Comparison of ENCODE assay signal across 20 cellular contexts in the genomic region with DNA sequence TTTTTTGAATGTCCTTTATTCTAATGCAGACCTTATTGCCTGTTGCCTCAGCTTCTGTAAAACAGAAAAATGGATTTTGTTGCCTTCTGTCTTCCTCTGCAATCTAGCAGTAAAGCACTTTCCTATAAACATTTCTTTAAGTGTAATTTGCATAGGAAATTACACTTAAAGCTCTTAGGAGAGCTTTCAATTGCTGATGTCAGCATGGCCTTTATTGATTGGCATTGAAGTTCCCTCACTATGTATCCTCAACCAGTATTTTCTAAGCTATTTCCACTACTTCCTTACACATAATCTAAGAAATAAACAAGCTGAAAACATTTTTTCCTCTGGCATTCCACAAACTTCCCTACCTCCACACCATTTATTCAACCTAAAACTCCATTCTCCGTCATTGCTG. TPM values are rescaled to one million over a fixed set of nuclear protein-coding genes. Genes with fewer than 3 reads are reported as not detected.
"Had no signal": no experiment of that assay in that cellular context is flagged by ENCODE, and none has a peak within 500 bp of the region (broad histone marks: within the 10 kb centered on the region; RNA-seq: fewer than 3 reads in every experiment).

No MANE protein-coding gene starts in this region.

- ATAC-seq: activated CD8-positive, alpha-beta memory T cell treated with anti-CD3 and anti-CD28 coated beads, Interleukin-2, amount 10 ng/mL, durations not matched to agents 7 days and 5 days; activated naive CD8-positive, alpha-beta T cell treated with anti-CD3 and anti-CD28 coated beads, Interleukin-2, amount 50 U/mL, for 24 hours; activated T-helper 17 cell treated with anti-CD3 and anti-CD28 coated beads, Interleukin-2, amount 50 U/mL, for 72 hours had no signal

- DNase-seq: activated CD4-positive, alpha-beta memory T cell treated with anti-CD3 and anti-CD28 coated beads, Interleukin-2, amount 10 ng/mL, durations not matched to agents 7 days and 5 days; activated CD4-positive, alpha-beta T cell treated with anti-CD3 and anti-CD28 coated beads for 48 hours; activated CD4-positive, CD25-positive, alpha-beta regulatory T cell; activated CD8-positive, alpha-beta memory T cell treated with anti-CD3 and anti-CD28 coated beads, Interleukin-2, amount 10 ng/mL, durations not matched to agents 7 days and 5 days; activated naive CD4-positive, alpha-beta T cell treated with anti-CD3 and anti-CD28 coated beads for 36 hours; activated naive CD8-positive, alpha-beta T cell treated with anti-CD3 and anti-CD28 coated beads, Interleukin-2, amount 50 U/mL, for 24 hours; activated T-cell treated with anti-CD3 and anti-CD28 coated beads, Interleukin-2, amount 50 U/mL, for 1 hour; anterior cingulate cortex; central memory CD4-positive, alpha-beta T cell; erythroblast; midbrain; nephron progenitor cell; occipital lobe; stimulated activated CD4-positive, alpha-beta T cell treated with anti-CD3 and anti-CD28 coated beads, Interleukin-2, amount 100 ng/mL, for 24 hours; stimulated activated naive CD4-positive, alpha-beta T cell treated with Interleukin-2 at 50 U/mL for 16 hours; thyroid gland; uterus had no signal

- H3K9me3 ChIP-seq: thyroid gland, uterus had no signal

- H3K27ac ChIP-seq: thyroid gland, uterus had no signal

- H3K36me3 ChIP-seq: thyroid gland, uterus had no signal

- H3K9me3 Mint-ChIP-seq: activated CD4-positive, alpha-beta memory T cell treated with anti-CD3 and anti-CD28 coated beads, Interleukin-2, amount 10 ng/mL, durations not matched to agents 7 days and 5 days; activated naive CD4-positive, alpha-beta T cell treated with anti-CD3 and anti-CD28 coated beads for 36 hours; activated naive CD8-positive, alpha-beta T cell treated with anti-CD3 and anti-CD28 coated beads, Interleukin-2, amount 50 U/mL, for 24 hours; activated T-helper 17 cell treated with anti-CD3 and anti-CD28 coated beads, Interleukin-2, amount 50 U/mL, for 72 hours; brain; nephron progenitor cell had no signal

- H3K4me1 ChIP-seq: thyroid gland, uterus had no signal

- H3K4me1 Mint-ChIP-seq: activated CD4-positive, alpha-beta memory T cell treated with anti-CD3 and anti-CD28 coated beads, Interleukin-2, amount 10 ng/mL, durations not matched to agents 7 days and 5 days; activated CD8-positive, alpha-beta memory T cell treated with anti-CD3 and anti-CD28 coated beads, Interleukin-2, amount 10 ng/mL, durations not matched to agents 7 days and 5 days; activated naive CD8-positive, alpha-beta T cell treated with anti-CD3 and anti-CD28 coated beads, Interleukin-2, amount 50 U/mL, for 24 hours; activated T-helper 17 cell treated with anti-CD3 and anti-CD28 coated beads, Interleukin-2, amount 50 U/mL, for 72 hours; brain; nephron progenitor cell had no signal

- H3K27me3 Mint-ChIP-seq: activated naive CD8-positive, alpha-beta T cell treated with anti-CD3 and anti-CD28 coated beads, Interleukin-2, amount 50 U/mL, for 24 hours; brain had no signal

- H3K36me3 Mint-ChIP-seq: activated CD8-positive, alpha-beta memory T cell treated with anti-CD3 and anti-CD28 coated beads, Interleukin-2, amount 10 ng/mL, durations not matched to agents 7 days and 5 days; brain had no signal

- H3K27me3 ChIP-seq: thyroid gland had no signal

- H3K27ac Mint-ChIP-seq: activated CD4-positive, alpha-beta memory T cell treated with anti-CD3 and anti-CD28 coated beads, Interleukin-2, amount 10 ng/mL, durations not matched to agents 7 days and 5 days; activated CD8-positive, alpha-beta memory T cell treated with anti-CD3 and anti-CD28 coated beads, Interleukin-2, amount 10 ng/mL, durations not matched to agents 7 days and 5 days; activated naive CD4-positive, alpha-beta T cell treated with anti-CD3 and anti-CD28 coated beads for 36 hours; activated naive CD8-positive, alpha-beta T cell treated with anti-CD3 and anti-CD28 coated beads, Interleukin-2, amount 50 U/mL, for 24 hours; activated T-helper 17 cell treated with anti-CD3 and anti-CD28 coated beads, Interleukin-2, amount 50 U/mL, for 72 hours; brain; nephron progenitor cell had no signal

- H3K4me3 Mint-ChIP-seq: activated CD4-positive, alpha-beta memory T cell treated with anti-CD3 and anti-CD28 coated beads, Interleukin-2, amount 10 ng/mL, durations not matched to agents 7 days and 5 days; activated CD8-positive, alpha-beta memory T cell treated with anti-CD3 and anti-CD28 coated beads, Interleukin-2, amount 10 ng/mL, durations not matched to agents 7 days and 5 days; activated naive CD4-positive, alpha-beta T cell treated with anti-CD3 and anti-CD28 coated beads for 36 hours; activated naive CD8-positive, alpha-beta T cell treated with anti-CD3 and anti-CD28 coated beads, Interleukin-2, amount 50 U/mL, for 24 hours; activated T-helper 17 cell treated with anti-CD3 and anti-CD28 coated beads, Interleukin-2, amount 50 U/mL, for 72 hours; brain; nephron progenitor cell had no signal

- H3K4me3 ChIP-seq: lung, thyroid gland, uterus had no signal

RNA-seq across cellular contexts. Expression of a gene that starts 22.3 kb away (rescaled TPM):
- total RNA-seq: activated CD4-positive, alpha-beta memory T cell treated with anti-CD3 and anti-CD28 coated beads, Interleukin-2, amount 10 ng/mL, durations not matched to agents 7 days and 5 days had no signal
